8 cellular contexts compared by ENCODE assay signal in the genomic region with DNA sequence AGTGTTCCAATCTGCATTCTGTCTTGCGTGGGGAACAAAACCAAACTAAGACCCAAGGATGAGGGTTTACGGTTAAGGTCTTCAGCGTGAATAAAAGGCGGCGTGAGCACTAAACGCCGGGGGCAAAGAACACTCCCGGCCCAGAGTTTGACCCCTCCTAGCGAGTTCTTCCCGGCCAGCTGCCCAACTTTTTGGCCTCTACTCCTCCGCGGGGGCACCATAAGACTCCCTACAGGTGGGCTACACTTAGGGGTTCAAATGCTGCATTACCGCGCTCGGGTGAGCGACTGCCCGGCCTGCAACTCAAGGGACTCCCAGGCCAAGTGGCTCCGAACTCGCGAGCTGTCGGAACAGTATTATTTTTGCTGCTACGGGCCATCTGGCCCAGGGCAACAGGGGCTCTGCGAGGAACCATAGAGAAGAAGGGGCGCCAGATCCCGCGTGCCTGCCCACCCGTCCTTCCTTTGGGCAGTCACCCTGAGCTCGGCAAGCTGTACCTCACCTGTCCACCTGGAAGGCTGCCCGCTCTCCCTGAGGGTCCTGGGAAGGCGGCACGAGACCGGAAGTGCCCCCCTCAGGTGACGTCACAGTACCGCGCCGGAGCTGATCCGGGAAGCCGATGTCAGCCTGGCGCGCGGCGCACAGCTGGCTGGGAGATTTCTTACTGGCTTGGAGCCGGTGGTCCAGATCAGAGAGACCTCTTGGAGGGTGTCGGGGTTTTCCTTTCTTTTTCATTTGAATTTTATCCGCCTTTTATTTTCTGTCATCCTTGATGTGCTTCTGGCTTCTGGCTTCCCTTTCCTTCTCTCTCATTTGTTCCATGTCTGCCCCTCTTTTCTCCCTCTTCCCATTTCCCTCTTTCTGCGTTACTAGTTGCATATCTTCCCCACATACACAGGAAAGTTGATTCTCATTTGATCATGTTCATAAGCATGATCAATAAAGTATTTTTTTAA. TPM values are rescaled to one million over a fixed set of nuclear protein-coding genes. Genes with fewer than 3 reads are reported as not detected.
DNase-seq lines count a peak whose midpoint lies in the region; ATAC-seq and TF ChIP-seq lines count a peak whose summit lies in the region.

Gene LDAH, minus strand, starts transcription at position 567 of the 956 bp plus-strand sequence. CDS start 21,638 bp downstream, outside the sequence.

- intact Hi-C loops in activated T-helper 2 cell treated with anti-CD3 and anti-CD28 coated beads, Interferon-gamma antibody, Interleukin-2, Interleukin-4, amounts not matched to agents 10 μg/mL and 5 μg/mL and 100 μg/mL, durations not matched to agents 14 hours and 24 hours and 36 hours (cut with micrococcal nuclease), result loop anchor here (5.0 kb wide), 2 partner anchors 44 to 171 kb away; partner anchors contain the start of gene HS1BP3
- intact Hi-C loops in natural killer cell (cut with micrococcal nuclease), result loop anchor here (2.0 kb wide), 1 partner anchor 162 kb away; no protein-coding TSS in a partner anchor

- peak within 1 kb of the TSS; percentile 100 for H2AFZ ChIP-seq in GM23338

- peaks cover 43% of the 10 kb centered on the region for H3K79me2 ChIP-seq in GM23338 (replicated peaks; ENCODE audit: insufficient read depth)

- H3K36me3 Mint-ChIP-seq in GM23338 (ENCODE audit: low read depth) (peaks cover 8% of the 10 kb centered on the region), natural killer cell (no peaks in the 10 kb centered on the region)
- H3K36me3 Mint-ChIP-seq in activated T-helper 2 cell treated with anti-CD3 and anti-CD28 coated beads, Interferon-gamma antibody, Interleukin-2, Interleukin-4, amounts not matched to agents 10 μg/mL and 5 μg/mL and 100 μg/mL, durations not matched to agents 14 hours and 24 hours and 36 hours (ENCODE audit: low read depth), result peaks cover 14% of the 10 kb centered on the region

- H3K4me1 Mint-ChIP-seq in GM23338 (no peaks in the 10 kb centered on the region; the same call in 2 of the 3 replicates), natural killer cell (peaks cover 6 to 18% of the 10 kb centered on the region in 2 donors)
- H3K4me1 Mint-ChIP-seq in activated T-helper 2 cell treated with anti-CD3 and anti-CD28 coated beads, Interferon-gamma antibody, Interleukin-2, Interleukin-4, amounts not matched to agents 10 μg/mL and 5 μg/mL and 100 μg/mL, durations not matched to agents 14 hours and 24 hours and 36 hours (ENCODE audit: low read depth), result peaks cover 21% of the 10 kb centered on the region

- H3K4me3 ChIP-seq in GM23338 (peak within 1 kb of the TSS; percentile 96), RWPE2 (ENCODE audit: severe bottlenecking) (peak within 1 kb of the TSS; percentile 64)

- H3K27ac ChIP-seq in GM23338 (ENCODE audit: low read depth), result peak within 1 kb of the TSS; percentile 90
- peak within 1 kb of the TSS; percentile 68 for H3K27ac ChIP-seq in RWPE2 (ENCODE audit: poor library complexity, severe bottlenecking)

- TF ChIP-seq CTCF in GM23338 (conservative IDR thresholded peaks at IDR 0.05; ENCODE audit: low read depth in 2 of 2) (no peak), RWPE2 (IDR thresholded peaks at IDR 0.05; ENCODE audit: poor library complexity, severe bottlenecking) (no peak), natural killer cell (IDR thresholded peaks at IDR 0.05) (no peak)

- ATAC-seq in GM23338 (peak; percentile 96), RWPE2 (ENCODE audit: low read depth) (peak; percentile 83), natural killer cell (peak; percentile 83 to 88 (median 84))

- no peaks in the 10 kb centered on the region for H3K9me2 ChIP-seq in GM23338 (ENCODE audit: insufficient read depth)

- H3K27me3 Mint-ChIP-seq in GM23338 (ENCODE audit: insufficient read depth, low read depth, poor library complexity) (peaks cover 12% of the 10 kb centered on the region), natural killer cell (ENCODE audit: low read depth in 2 of 2) (peaks cover 0 to 1% of the 10 kb centered on the region in 2 donors)
- H3K27me3 Mint-ChIP-seq in activated T-helper 2 cell treated with anti-CD3 and anti-CD28 coated beads, Interferon-gamma antibody, Interleukin-2, Interleukin-4, amounts not matched to agents 10 μg/mL and 5 μg/mL and 100 μg/mL, durations not matched to agents 14 hours and 24 hours and 36 hours (ENCODE audit: low read depth), result peaks cover 3% of the 10 kb centered on the region

- H3K4me3 Mint-ChIP-seq in GM23338 (peak within 1 kb of the TSS; percentile 99), natural killer cell (peak within 1 kb of the TSS; percentile 96)
- peak within 1 kb of the TSS; percentile 95 for H3K4me3 Mint-ChIP-seq in activated T-helper 2 cell treated with anti-CD3 and anti-CD28 coated beads, Interferon-gamma antibody, Interleukin-2, Interleukin-4, amounts not matched to agents 10 μg/mL and 5 μg/mL and 100 μg/mL, durations not matched to agents 14 hours and 24 hours and 36 hours (ENCODE audit: low read depth)

- H3K9me3 Mint-ChIP-seq in GM23338, result no peaks in the 10 kb centered on the region
- H3K9me3 Mint-ChIP-seq in activated T-helper 2 cell treated with anti-CD3 and anti-CD28 coated beads, Interferon-gamma antibody, Interleukin-2, Interleukin-4, amounts not matched to agents 10 μg/mL and 5 μg/mL and 100 μg/mL, durations not matched to agents 14 hours and 24 hours and 36 hours, result peaks cover 3% of the 10 kb centered on the region
- no peaks in the 10 kb centered on the region for H3K9me3 Mint-ChIP-seq in natural killer cell

- H3K4me1 ChIP-seq in GM23338 (ENCODE audit: insufficient read depth) (no peaks in the 10 kb centered on the region), RWPE2 (ENCODE audit: insufficient read depth, poor library complexity, severe bottlenecking) (no peaks in the 10 kb centered on the region)

- no peaks in the 10 kb centered on the region for H3K36me3 ChIP-seq in GM23338 (ENCODE audit: insufficient read depth)
- H3K36me3 ChIP-seq in RWPE2 (ENCODE audit: low read depth), result no peaks in the 10 kb centered on the region

- H3F3A ChIP-seq in GM23338 (replicated peaks; ENCODE audit: low read depth), result no peaks in the 10 kb centered on the region

- H3K4me2 ChIP-seq in GM23338, result peak within 1 kb of the TSS; percentile 87

- H3K27me3 ChIP-seq in GM23338 (ENCODE audit: insufficient read depth) (no peaks in the 10 kb centered on the region; the same call in 1 of the 2 replicates), RWPE2 (ENCODE audit: insufficient read depth, poor library complexity, severe bottlenecking) (no peaks in the 10 kb centered on the region)

- DNase-seq in Daoy (ENCODE audit: low read depth) (peak; percentile 95), GM23338 (ENCODE audit: low spot score) (peak; percentile 96), Kasumi-1 (lab: John Stamatoyannopoulos, UW) (peak; percentile 72 to 77), RWPE2 (ENCODE audit: low spot score) (peak; percentile 86), fibroblast of peridontal ligament (ENCODE audit: extremely low read depth) (peak; percentile 88), natural killer cell (peak; percentile 86)
- peak; percentile 76 for DNase-seq in activated T-helper 2 cell treated with anti-CD3 and anti-CD28 coated beads, Interferon-gamma antibody, Interleukin-2, Interleukin-4, amounts not matched to agents 10 μg/mL and 5 μg/mL and 100 μg/mL, durations not matched to agents 14 hours and 24 hours and 36 hours (ENCODE audit: low spot score)
- peak; percentile 66 to 84 (median 70) for DNase-seq in stimulated activated naive CD4-positive, alpha-beta T cell (lab: John Stamatoyannopoulos, UW)

- no peaks in the 10 kb centered on the region for H3K9me3 ChIP-seq in RWPE2 (ENCODE audit: severe bottlenecking)

- 0 out of 2 replicates have a peak, but pooled peaks cover 9% of the 10 kb centered on the region for H4K20me1 ChIP-seq in GM23338 (replicated peaks; ENCODE audit: insufficient read depth)

- H3K27ac Mint-ChIP-seq in GM23338 (peak within 1 kb of the TSS; percentile 99), natural killer cell (peak within 1 kb of the TSS; percentile 97 to 99)
- H3K27ac Mint-ChIP-seq in activated T-helper 2 cell treated with anti-CD3 and anti-CD28 coated beads, Interferon-gamma antibody, Interleukin-2, Interleukin-4, amounts not matched to agents 10 μg/mL and 5 μg/mL and 100 μg/mL, durations not matched to agents 14 hours and 24 hours and 36 hours, result peak within 1 kb of the TSS; percentile 98

TF ChIP-seq in GM23338, 12 proteins besides CTCF, POLR2A, EP300 and RAD21 (continues in another document):
- TF ChIP-seq JUNB (IDR thresholded peaks at IDR 0.05; ENCODE audit: unreplicated experiment), result no peak
- TF ChIP-seq EZH2phosphoT487 (IDR thresholded peaks at IDR 0.05; ENCODE audit: unreplicated experiment), result no peak

RNA-seq across cellular contexts. Expression of gene LDAH, which starts in this region (rescaled TPM):
- 15.7 and 24.5 TPM in 2 replicates for total RNA-seq in Daoy (2014; rRNA removed; shearing (Covaris generic))
- 25.4 and 37.5 TPM in 2 replicates for total RNA-seq in GM23338 (2014; rRNA removed; shearing (Covaris generic))
- 8.1 and 12.1 TPM in 2 replicates for polyA plus RNA-seq in GM23338 (2016; fragmentation: Nextera tagmentation; extraction: Ambion mirVana)
- 34.7 and 35.9 TPM in 2 replicates for total RNA-seq in activated T-helper 2 cell treated with anti-CD3 and anti-CD28 coated beads, Interferon-gamma antibody, Interleukin-2, Interleukin-4, amounts not matched to agents 10 μg/mL and 5 μg/mL and 100 μg/mL, durations not matched to agents 14 hours and 24 hours and 36 hours
- total RNA-seq in natural killer cell, result 10 to 100 TPM; 14.5 to 25.6 (median 17.2) TPM

Comparison
In these comparisons a context has a peak if more than half of its experiments do, and no peak if none do; other contexts are left out.
1. Peak in every context shown above with its lines: DNase-seq, ATAC-seq, H3K4me3 ChIP-seq and H3K27ac ChIP-seq.